8 cellular contexts compared by ENCODE assay signal in the genomic region with DNA sequence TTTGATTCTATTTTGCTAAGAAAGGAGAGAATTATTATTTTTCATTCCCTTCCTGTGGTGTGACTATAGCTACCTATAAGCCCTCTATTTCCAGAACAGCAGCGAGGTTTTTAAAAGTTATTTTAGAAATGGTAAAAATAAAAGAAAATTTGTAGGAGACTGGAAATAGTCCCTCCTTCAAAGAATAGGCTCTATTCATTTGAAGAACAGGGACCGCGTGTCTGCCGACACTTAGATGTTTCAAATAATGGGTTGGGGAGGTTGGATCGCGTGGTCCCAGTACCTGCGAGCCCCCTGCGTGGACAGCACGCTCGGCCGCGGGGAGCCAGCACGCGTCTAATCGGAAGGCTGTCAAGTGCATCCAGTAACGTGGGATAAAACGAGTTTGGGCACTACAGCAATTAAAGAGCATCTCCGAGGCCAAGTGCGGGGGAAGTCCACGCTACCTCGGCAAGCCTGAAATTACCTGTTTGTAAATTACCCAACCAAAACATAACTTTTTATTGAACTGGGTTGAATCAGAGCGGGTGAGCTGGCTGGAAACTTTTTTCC. TPM values are rescaled to one million over a fixed set of nuclear protein-coding genes. Genes with fewer than 3 reads are reported as not detected.
DNase-seq lines count a peak whose midpoint lies in the region; ATAC-seq and TF ChIP-seq lines count a peak whose summit lies in the region.

No MANE protein-coding gene starts in this region.

- H3K4me3 ChIP-seq in Panc1 (ENCODE audit: low read depth in 2 of 2, low read length in 2 of 2) (peak overlapping the region; percentile 60 to 79), fibroblast of villous mesenchyme (ENCODE audit: low read depth, low read length) (peak overlapping the region; percentile 87)

- H3K27ac ChIP-seq in Panc1 (ENCODE audit: low read length), result no peak overlapping the region

- peak overlapping the region; percentile 29 for H3K4me3 Mint-ChIP-seq in activated T-cell treated with anti-CD3 and anti-CD28 coated beads, Interleukin-2, amount 50 U/mL, for 24 hours

- H3K9me3 ChIP-seq in Panc1 (ENCODE audit: control insufficient read depth, insufficient read depth, low read depth, low read length), result no peaks in the 10 kb centered on the region

- ATAC-seq in Panc1 (no peak), GM21529 (IDR thresholded peaks at IDR 0.05; ENCODE audit: unreplicated experiment) (no peak), HG02885 (IDR thresholded peaks at IDR 0.05; ENCODE audit: poor library complexity, unreplicated experiment) (no peak)

- peaks cover 28% of the 10 kb centered on the region for H3K27me3 ChIP-seq in Panc1 (ENCODE audit: control insufficient read depth, insufficient read depth, low read length)

- H3K9me3 Mint-ChIP-seq in activated T-cell treated with anti-CD3 and anti-CD28 coated beads, Interleukin-2, amount 50 U/mL, for 24 hours, result no peaks in the 10 kb centered on the region

- CTCF ChIA-PET in Panc1 (lab: Charles Lee), result no interaction called here

- H3K36me3 Mint-ChIP-seq in activated T-cell treated with anti-CD3 and anti-CD28 coated beads, Interleukin-2, amount 50 U/mL, for 24 hours (ENCODE audit: low read depth), result no peaks in the 10 kb centered on the region

- H3K27ac Mint-ChIP-seq in activated T-cell treated with anti-CD3 and anti-CD28 coated beads, Interleukin-2, amount 50 U/mL, for 24 hours, result no peak overlapping the region

- TF ChIP-seq CTCF in Panc1 (IDR thresholded peaks at IDR 0.05) (no peak), fibroblast of villous mesenchyme (IDR thresholded peaks at IDR 0.05; ENCODE audit: insufficient read depth, low read depth, low read length) (no peak)

- H3K4me1 ChIP-seq in Panc1 (ENCODE audit: control insufficient read depth, insufficient read depth, low read length), result no peaks in the 10 kb centered on the region

- no peak for DNase-seq in activated T-cell treated with anti-CD3 and anti-CD28 coated beads, Interleukin-2, amount 50 U/mL, for 24 hours
- DNase-seq in activated T-cell treated with anti-CD3 and anti-CD28 coated beads for 4 hours (no peak), Panc1 (ENCODE audit: low read depth, low spot score) (peak; percentile 20), fibroblast of villous mesenchyme (ENCODE audit: low read depth) (peak; percentile 14), posterior cingulate gyrus (peak in 8 of 10 donors; percentile 8 to 87 (median 33)), DMS153 (lab: John Stamatoyannopoulos, UW) (no peak)

- intact Hi-C loops in Panc1 (cut with micrococcal nuclease; ENCODE audit: unreplicated experiment), result loop anchor here (10.0 kb wide), 1 partner anchor 132 kb away; no protein-coding TSS in a partner anchor
- intact Hi-C loops in posterior cingulate gyrus (cut with DNase I), result loop anchor here (5.0 to 10.0 kb wide), 2 partner anchors 210 to 268 kb away; no protein-coding TSS in a partner anchor

- BruUV-seq in Panc1 (replicated peaks; lab: Mats Ljungman, UMichigan), result no TSS peak

- H3K4me1 Mint-ChIP-seq in activated T-cell treated with anti-CD3 and anti-CD28 coated beads, Interleukin-2, amount 50 U/mL, for 24 hours (ENCODE audit: low read depth), result peaks cover 3% of the 10 kb centered on the region

- POLR2A ChIA-PET in Panc1 (lab: Charles Lee), result no interaction called here

- in situ Hi-C loops in Panc1 (cut with HindIII; ENCODE audit: low pct_unique_long_range_greater_than_20kb, low sequenced_read_pairs), result no loop called here

- no peaks in the 10 kb centered on the region for H3K36me3 ChIP-seq in Panc1 (ENCODE audit: control insufficient read depth, insufficient read depth, low read length)

- H3K27me3 Mint-ChIP-seq in activated T-cell treated with anti-CD3 and anti-CD28 coated beads, Interleukin-2, amount 50 U/mL, for 24 hours, result peaks cover 41% of the 10 kb centered on the region

RNA-seq across cellular contexts. Expression of gene CACNA2D1, which starts 1.0 kb away (rescaled TPM):
- 9.8 TPM for total RNA-seq in Panc1 (2021; ENCODE audit: unreplicated experiment)
- polyA plus RNA-seq in Panc1 (2012; ENCODE audit: insufficient read length), result 3.1 TPM
- total RNA-seq in fibroblast of villous mesenchyme, result 63.5 and 63.8 TPM in 2 replicates

Comparison
In these comparisons a context has a peak if more than half of its experiments do, and no peak if none do; other contexts are left out.
1. DNase-seq: peak in Panc1 (single experiment), fibroblast of villous mesenchyme (single experiment) and posterior cingulate gyrus (8 of 10); none in activated T-cell treated with anti-CD3 and anti-CD28 coated beads, Interleukin-2, amount 50 U/mL, for 24 hours (single experiment), activated T-cell treated with anti-CD3 and anti-CD28 coated beads for 4 hours (single experiment) and DMS153 (single experiment).